Comparison of ENCODE assay signal across 8 cellular contexts in genomic region chr17:17693955-17694228, GRCh38. TPM values are rescaled to one million over a fixed set of nuclear protein-coding genes. Genes with fewer than 3 reads are reported as not detected.
DNase-seq lines count a peak whose midpoint lies in the region; ATAC-seq and TF ChIP-seq lines count a peak whose summit lies in the region.

No MANE protein-coding gene starts in this region.

- no peaks in the 10 kb centered on the region for H3K9me3 Mint-ChIP-seq in CD14-positive monocyte
- H3K9me3 Mint-ChIP-seq in central memory CD8-positive, alpha-beta T cell, result no peaks in the 10 kb centered on the region
- no peaks in the 10 kb centered on the region for H3K9me3 Mint-ChIP-seq in nephron

- no peak for ATAC-seq in central memory CD8-positive, alpha-beta T cell (replicated peaks; ENCODE audit: extremely low read depth, poor library complexity, severe bottlenecking)
- ATAC-seq in GM21825 (IDR thresholded peaks at IDR 0.05; ENCODE audit: unreplicated experiment), result no peak

- H3K27me3 Mint-ChIP-seq in CD14-positive monocyte (ENCODE audit: low read depth in 3 of 3), result peaks cover 3 to 8% (median 3%) of the 10 kb centered on the region in 3 donors
- no peaks in the 10 kb centered on the region for H3K27me3 Mint-ChIP-seq in central memory CD8-positive, alpha-beta T cell
- no peaks in the 10 kb centered on the region for H3K27me3 Mint-ChIP-seq in nephron (ENCODE audit: low read depth)

- DNase-seq in CD14-positive monocyte (ENCODE audit: low spot score) (no peak), LNCaP clone FGC (ENCODE audit: low read depth) (no peak), DMS153 treated with DMSO at 0.1 percent for 48 hours (lab: John Stamatoyannopoulos, UW; ENCODE audit: unreplicated experiment) (no peak), NCI-H2081 treated with DMSO at 0.1 percent for 48 hours (lab: John Stamatoyannopoulos, UW) (no peak)
- DNase-seq in central memory CD8-positive, alpha-beta T cell (ENCODE audit: low spot score in 2 of 2), result no peak
- no peak for DNase-seq in central memory CD4-positive, alpha-beta T cell

- intact Hi-C loops in CD14-positive monocyte (cut with micrococcal nuclease), result loop anchor here in 1 of 2 donors (10.0 kb wide), 1 partner anchor 341 kb away; the partner anchor contains the start of genes ATPAF2 and GID4

- no peak for TF ChIP-seq CTCF in CD14-positive monocyte (IDR thresholded peaks at IDR 0.05)
- no peak for TF ChIP-seq CTCF in LNCaP clone FGC (IDR thresholded peaks at IDR 0.05; ENCODE audit: control insufficient read depth, extremely low read depth, insufficient read depth)
- no peak for TF ChIP-seq CTCF in nephron (IDR thresholded peaks at IDR 0.05; ENCODE audit: unreplicated experiment in 3 of 3)

- H3K4me3 ChIP-seq in LNCaP clone FGC (ENCODE audit: low read depth, low read length), result peak overlapping the region; percentile 75

- H3K4me3 Mint-ChIP-seq in CD14-positive monocyte, result peak overlapping the region; percentile 72 to 91
- H3K4me3 Mint-ChIP-seq in central memory CD8-positive, alpha-beta T cell, result peak overlapping the region; percentile 84
- H3K4me3 Mint-ChIP-seq in nephron, result peak overlapping the region; percentile 81 to 90 (median 83)

- peak overlapping the region; percentile 94 to 99 (median 97) for H3K27ac Mint-ChIP-seq in CD14-positive monocyte
- H3K27ac Mint-ChIP-seq in central memory CD8-positive, alpha-beta T cell (ENCODE audit: low read depth), result peak overlapping the region; percentile 99
- H3K27ac Mint-ChIP-seq in nephron, result peak overlapping the region; percentile 95 to 98 (median 96)

- H3K36me3 Mint-ChIP-seq in CD14-positive monocyte (peaks cover 0 to 3% of the 10 kb centered on the region in 2 donors), nephron (ENCODE audit: low read depth) (no peaks in the 10 kb centered on the region)
- H3K36me3 Mint-ChIP-seq in central memory CD8-positive, alpha-beta T cell (ENCODE audit: insufficient read depth), result peaks cover 12% of the 10 kb centered on the region

- peaks cover 60% of the 10 kb centered on the region for H3K4me1 Mint-ChIP-seq in CD14-positive monocyte
- peaks cover 51% of the 10 kb centered on the region for H3K4me1 Mint-ChIP-seq in central memory CD8-positive, alpha-beta T cell
- H3K4me1 Mint-ChIP-seq in nephron, result peaks cover 78% of the 10 kb centered on the region

RNA-seq across cellular contexts. Expression of gene RAI1, which starts 12.6 kb away (rescaled TPM):
- 1 to 10 TPM in 1 of 2 donors, under 1 TPM in 1; 0.89 to 1.5 TPM for polyA plus RNA-seq in CD14-positive monocyte
